ENCODE assay signal across 24 cellular contexts in the genomic region with DNA sequence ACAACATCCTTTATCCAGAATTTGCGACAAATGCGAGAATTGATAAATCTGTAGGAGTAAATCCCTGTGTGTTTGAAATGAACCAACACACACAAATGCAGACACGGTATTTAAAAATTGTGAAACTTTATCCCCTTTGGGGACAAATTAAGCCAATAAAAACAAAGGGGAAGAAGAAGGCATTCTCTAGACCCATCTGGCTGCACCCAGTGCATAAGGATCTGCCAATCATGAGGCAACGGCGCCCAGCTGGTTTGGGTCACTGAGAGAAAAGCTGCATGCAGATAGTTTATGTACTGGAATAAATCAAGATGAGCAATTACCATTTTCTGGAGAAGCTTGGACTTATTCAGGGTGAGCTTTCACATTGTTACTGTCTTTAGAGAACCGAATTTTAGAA. TPM values are rescaled to one million over a fixed set of nuclear protein-coding genes. Genes with fewer than 3 reads are reported as not detected.
A peak's percentile ranks its signal among the peaks of the same experiment; 100 is the strongest.
DNase-seq lines count a peak whose midpoint lies in the region; ATAC-seq and TF ChIP-seq lines count a peak whose summit lies in the region.
"Had no signal": no experiment of that assay in that cellular context is flagged by ENCODE, and none has a peak within 500 bp of the region (broad histone marks: within the 10 kb centered on the region; RNA-seq: fewer than 3 reads in every experiment).

No MANE protein-coding gene starts in this region.

- H3K27ac ChIP-seq in SJCRH30: peak overlapping the region; percentile 47
- H3K27ac ChIP-seq in body of pancreas: no peak overlapping the region
- H3K27ac ChIP-seq: A549, C4-2B, HL-60, KMS-11 had no signal

- H3K9me3 ChIP-seq in SJCRH30 (replicated peaks): no peaks in the 10 kb centered on the region
- no peaks in the 10 kb centered on the region for H3K9me3 ChIP-seq in body of pancreas
- H3K9me3 ChIP-seq: A549, Caco-2 had no signal

- H3K36me3 ChIP-seq in SJCRH30 (no peaks in the 10 kb centered on the region), body of pancreas (replicated peaks in 1 of 2; ENCODE audit: insufficient read depth in 1 of 2, low read depth in 2 of 2) (no peaks in the 10 kb centered on the region)

- TF ChIP-seq POLR2A in body of pancreas (IDR thresholded peaks at IDR 0.05): no peak

- H3K4me1 Mint-ChIP-seq in glutamatergic neuron (ENCODE audit: low read depth, unreplicated experiment): peaks cover 14% of the 10 kb centered on the region
- H3K4me1 Mint-ChIP-seq: B cell, IgD-negative memory B cell had no signal

- peaks cover 32% of the 10 kb centered on the region for H3K4me1 ChIP-seq in SJCRH30
- no peaks in the 10 kb centered on the region for H3K4me1 ChIP-seq in body of pancreas
- H3K4me1 ChIP-seq: A549, Caco-2 had no signal

- DNase-seq in Ammon's horn (ENCODE audit: low spot score) (peak; percentile 32), SJCRH30 (peak; percentile 57 to 73), glutamatergic neuron (peak; percentile 20), putamen (ENCODE audit: low spot score) (peak; percentile 55), body of pancreas (no peak)
- no peak for DNase-seq in stimulated activated naive CD4-positive, alpha-beta T cell (lab: John Stamatoyannopoulos, UW)
- DNase-seq: Caco-2; CD8-positive, alpha-beta T cell; DMS79 treated with DMSO at 0.1 percent for 48 hours; NCI-H1048; NCI-H1417; NCI-H1694 treated with DMSO at 0.1 percent for 48 hours; NCI-H2081; NCI-H774; Right ventricle myocardium superior; RPMI8226 had no signal

- no peak overlapping the region for H3K4me3 Mint-ChIP-seq in glutamatergic neuron (ENCODE audit: unreplicated experiment)
- H3K4me3 Mint-ChIP-seq: B cell; CD8-positive, alpha-beta T cell; IgD-negative memory B cell had no signal

- intact Hi-C loops in body of pancreas (cut with DNase I): no loop called here

- WGBS in body of pancreas, 2 donors: 79 to 84% methylated on average over 6 of the region's 6 CpGs

- H3K36me3 Mint-ChIP-seq in glutamatergic neuron (ENCODE audit: unreplicated experiment): no peaks in the 10 kb centered on the region
- H3K36me3 Mint-ChIP-seq: CD8-positive, alpha-beta T cell; IgD-negative memory B cell had no signal

- H3K27me3 ChIP-seq in SJCRH30: no peaks in the 10 kb centered on the region
- no peaks in the 10 kb centered on the region for H3K27me3 ChIP-seq in body of pancreas

- H3K27ac Mint-ChIP-seq in glutamatergic neuron (ENCODE audit: unreplicated experiment): no peak overlapping the region
- H3K27ac Mint-ChIP-seq: B cell; CD8-positive, alpha-beta T cell; IgD-negative memory B cell had no signal

- H3K9me3 Mint-ChIP-seq in glutamatergic neuron (ENCODE audit: unreplicated experiment): no peaks in the 10 kb centered on the region
- H3K9me3 Mint-ChIP-seq: CD8-positive, alpha-beta T cell had no signal

- ATAC-seq in GM18517 (IDR thresholded peaks at IDR 0.05; ENCODE audit: unreplicated experiment) (no peak), body of pancreas (no peak)
- ATAC-seq: A549; CD8-positive, alpha-beta T cell had no signal

- H3K27me3 Mint-ChIP-seq in glutamatergic neuron (ENCODE audit: unreplicated experiment): no peaks in the 10 kb centered on the region

- TF ChIP-seq CTCF in glutamatergic neuron (IDR thresholded peaks at IDR 0.05; ENCODE audit: partially characterized antibody, unreplicated experiment): no peak
- TF ChIP-seq CTCF in body of pancreas (IDR thresholded peaks at IDR 0.05): no peak

- H3K4me3 ChIP-seq in SJCRH30 (peak overlapping the region; percentile 25), body of pancreas (no peak overlapping the region)
- H3K4me3 ChIP-seq: A549 had no signal

RNA-seq across cellular contexts. Expression of gene VAX1, which starts 45.7 kb away (rescaled TPM):
- not detected in 2 replicates for total RNA-seq in SJCRH30 (2014; rRNA removed; shearing (Covaris generic))
- total RNA-seq in glutamatergic neuron (ENCODE audit: unreplicated experiment) (0.27 TPM), body of pancreas (not detected)
- total RNA-seq: B cell; Caco-2; CD8-positive, alpha-beta T cell; H1; Right ventricle myocardium superior had no signal

Comparison
In these comparisons a context has a peak if more than half of its experiments do, and no peak if none do; other contexts are left out.
1. DNase-seq: peak in Ammon's horn (single experiment), SJCRH30 (2 of 2), glutamatergic neuron (single experiment) and putamen (single experiment); none in stimulated activated naive CD4-positive, alpha-beta T cell (0 of 6) and body of pancreas (0 of 4).